2 cellular contexts compared by ENCODE assay signal in the genomic region with DNA sequence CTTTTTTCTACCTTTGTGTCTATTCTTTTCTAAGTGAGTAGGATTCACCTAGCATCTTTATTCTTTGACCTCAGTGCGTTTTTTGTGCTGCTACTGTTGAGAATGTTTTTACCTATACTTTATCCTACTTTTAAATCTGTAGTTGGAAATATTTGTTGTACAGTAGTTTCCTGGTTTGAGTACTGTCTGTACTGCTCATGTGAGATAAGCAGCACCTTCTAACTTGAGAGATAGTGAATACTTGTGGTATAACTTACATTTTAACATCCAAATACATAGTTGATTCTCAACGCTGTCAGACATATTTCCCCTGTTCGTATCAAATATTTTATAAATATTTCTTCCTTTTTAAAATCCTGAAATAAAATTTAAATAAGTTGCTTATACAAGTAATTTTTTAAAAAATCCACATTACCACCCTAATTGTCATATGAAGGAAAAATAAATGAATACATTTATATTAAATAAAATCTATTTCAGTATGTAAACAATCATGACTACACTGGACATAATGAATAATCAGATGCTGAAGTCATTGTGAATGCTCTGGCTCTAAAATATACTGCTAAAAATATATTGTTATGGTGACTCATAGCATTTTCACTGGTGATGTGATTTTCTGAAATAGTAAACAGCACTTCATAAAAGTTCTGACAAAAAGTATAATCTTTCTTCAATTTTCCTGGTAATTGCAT.
TF ChIP-seq lines count a peak whose summit lies in the region.

No MANE protein-coding gene starts in this region.

TF ChIP-seq in SK-N-SH, 30 proteins besides CTCF, POLR2A, EP300 and RAD21:
- TF ChIP-seq FOSL2 (IDR thresholded peaks at IDR 0.05; ENCODE audit: borderline replicate concordance, low read depth) (peak; percentile 13; the same call in 1 of the 2 replicates), MEF2A (IDR thresholded peaks at IDR 0.05; ENCODE audit: borderline replicate concordance, low read depth) (0 out of 2 replicates have a peak, but pooled peaks have one; percentile 21), TAF1 (IDR thresholded peaks at IDR 0.05; ENCODE audit: borderline replicate concordance, low read depth, low read length) (no peak)

TF ChIP-seq in endothelial cell of umbilical vein, 7 proteins besides CTCF, POLR2A, EP300 and RAD21:
- TF ChIP-seq FOS (IDR thresholded peaks at IDR 0.05; ENCODE audit: borderline replicate concordance, insufficient read depth, low read length) (peak; percentile 45), EZH2 (IDR thresholded peaks at IDR 0.05; ENCODE audit: borderline replicate concordance, low read depth, low read length, severe bottlenecking) (no peak), JUN (IDR thresholded peaks at IDR 0.05; ENCODE audit: borderline replicate concordance, insufficient read depth, insufficient read length, low read depth) (peak; percentile 64)
